ENCODE assay signal across 8 cellular contexts in genomic region chr11:49526240-49526829, GRCh38.
DNase-seq lines count a peak whose midpoint lies in the region; ATAC-seq, FAIRE-seq and TF ChIP-seq lines count a peak whose summit lies in the region.
"Not testable (repeated sequence)": the region's sequence is repeated elsewhere in the genome, so short reads cannot be mapped to it uniquely, and the experiment has no call there.

No MANE protein-coding gene starts in this region.

- H3K9ac ChIP-seq in GM23248: not testable (repeated sequence)

- not testable (repeated sequence) for H3K79me2 ChIP-seq in GM23248 (ENCODE audit: insufficient read depth); OCI-LY7 (ENCODE audit: insufficient read depth, low read depth, low read length)

- TF ChIP-seq POLR2A in GM12892 (IDR thresholded peaks at IDR 0.05; ENCODE audit: low read depth, low read length): not testable (repeated sequence)

- not testable (repeated sequence) for H3K4me3 ChIP-seq in A673 (ENCODE audit: low read depth, low read length, poor library complexity, severe bottlenecking); GM23248; OCI-LY7 (ENCODE audit: low read depth, low read length, poor library complexity, severe bottlenecking)

- H3K4me2 ChIP-seq in GM23248 (ENCODE audit: unreplicated experiment); OCI-LY7 (ENCODE audit: low read length): not testable (repeated sequence)

- CTCF ChIA-PET in A673 (lab: Charles Lee): interaction anchor here (0.6 kb wide), 1 partner anchor 469 kb away, joined by 4 read pairs; no protein-coding TSS in a partner anchor
- CTCF ChIA-PET in OCI-LY7 (lab: Charles Lee; ENCODE audit: unreplicated experiment): not testable (repeated sequence)

- H4K20me1 ChIP-seq in GM23248 (ENCODE audit: insufficient read depth); OCI-LY7 (ENCODE audit: insufficient read depth, low read length): not testable (repeated sequence)

- H3F3A ChIP-seq in GM23248 (ENCODE audit: insufficient read depth): not testable (repeated sequence)

- POLR2A ChIA-PET in A673 (lab: Charles Lee; ENCODE audit: low non-redundant PET); OCI-LY7 (lab: Charles Lee): not testable (repeated sequence)

- not testable (repeated sequence) for H3K27me3 ChIP-seq in A673 (replicated peaks; ENCODE audit: insufficient read depth, low read depth, low read length, poor library complexity); GM23248 (replicated peaks; ENCODE audit: insufficient read depth)

- H3K4me1 ChIP-seq in A673 (ENCODE audit: insufficient read depth, low read length, poor library complexity, severe bottlenecking); GM23248 (ENCODE audit: insufficient read depth); OCI-LY7 (ENCODE audit: insufficient read depth, low read length, poor library complexity, severe bottlenecking): not testable (repeated sequence)

- H3K9me3 ChIP-seq in A673 (ENCODE audit: low read depth, low read length, poor library complexity, severe bottlenecking); GM23248 (ENCODE audit: low read depth); OCI-LY7 (ENCODE audit: low read length): not testable (repeated sequence)

- DNase-seq in A673 (ENCODE audit: low spot score) (peak; percentile 65), GM23248 (peak; percentile 66), OCI-LY7 (ENCODE audit: low spot score) (peak; percentile 14), astrocyte of the hippocampus (ENCODE audit: low read depth, low spot score) (peak; percentile 30), non-pigmented ciliary epithelial cell (ENCODE audit: low read depth) (peak; percentile 3)
- not testable (repeated sequence) for DNase-seq in GM12892 (ENCODE audit: insufficient read length); Right ventricle myocardium superior

- H2AFZ ChIP-seq in GM23248; OCI-LY7 (ENCODE audit: low read length): not testable (repeated sequence)

- in situ Hi-C loops in GM23248 (cut with MboI): not testable (repeated sequence)

- WGBS in GM23248 (ENCODE audit: low coverage in 1 of 2, low lambda C conversion rate in 2 of 2, missing lambda C conversion rate in 2 of 2), 2 experiments: 0 to 13% methylated on average over 1 of the region's 1 CpG

- TF ChIP-seq CTCF in A673 (conservative IDR thresholded peaks at IDR 0.05; ENCODE audit: low read depth, low read length) (peak; percentile 86), OCI-LY7 (conservative IDR thresholded peaks at IDR 0.05; ENCODE audit: low read length) (peak; percentile 75)

- not testable (repeated sequence) for H3K36me3 ChIP-seq in A673 (ENCODE audit: insufficient read depth, low read length, poor library complexity, severe bottlenecking); GM23248 (ENCODE audit: low read depth); OCI-LY7 (ENCODE audit: insufficient read depth, low read length)

- intact Hi-C loops in A673 (cut with micrococcal nuclease; ENCODE audit: unreplicated experiment) (loop anchor here (2.0 to 10.0 kb wide), 5 partner anchors 296 to 1592 kb away; partner anchors contain the start of gene OR4S1), Right ventricle myocardium superior (cut with DNase I) (loop anchor here (10.0 kb wide), 1 partner anchor 292 kb away; no protein-coding TSS in a partner anchor)
- intact Hi-C loops in OCI-LY7 (cut with micrococcal nuclease; ENCODE audit: unreplicated experiment): not testable (repeated sequence)

- not testable (repeated sequence) for H3K27ac ChIP-seq in A673 (ENCODE audit: low read depth, low read length, poor library complexity, severe bottlenecking); GM23248; OCI-LY7 (ENCODE audit: low read depth, low read length, poor library complexity, severe bottlenecking)

- ATAC-seq in HG03520 (IDR thresholded peaks at IDR 0.05; ENCODE audit: unreplicated experiment) (peak; percentile 86), Right ventricle myocardium superior (ENCODE audit: poor library complexity) (peak; percentile 81)

- H3K9me2 ChIP-seq in GM23248 (ENCODE audit: insufficient read depth); OCI-LY7 (ENCODE audit: insufficient read depth, low read length): not testable (repeated sequence)

- not testable (repeated sequence) for BruUV-seq in A673 (replicated peaks; lab: Mats Ljungman, UMichigan); OCI-LY7 (replicated peaks; lab: Mats Ljungman, UMichigan)

- FAIRE-seq in GM12892 (lab: Jason Lieb, UNC): peak; percentile 99
